Comparison of ENCODE assay signal across 9 cellular contexts in genomic region chr15:67176195-67176971, GRCh38.
DNase-seq lines count a peak whose midpoint lies in the region; ATAC-seq and TF ChIP-seq lines count a peak whose summit lies in the region.
"Had no signal": no experiment of that assay in that cellular context is flagged by ENCODE, and none has a peak within 500 bp of the region (broad histone marks: within the 10 kb centered on the region; RNA-seq: fewer than 3 reads in every experiment).

No MANE protein-coding gene starts in this region.

- peak; percentile 14 for DNase-seq in NCI-H345 (lab: John Stamatoyannopoulos, UW)
- DNase-seq in NCI-H345 treated with DMSO at 0.1 percent for 48 hours (lab: John Stamatoyannopoulos, UW; ENCODE audit: unreplicated experiment) = no peak
- no peak for DNase-seq in RWPE1 (ENCODE audit: low spot score)
- peak; percentile 68 to 87 (median 86) for DNase-seq in right cardiac atrium
- no peak for DNase-seq in central memory CD4-positive, alpha-beta T cell
- no peak for DNase-seq in erythroblast (lab: John Stamatoyannopoulos, UW)
- DNase-seq in hepatic stellate cell (ENCODE audit: low spot score) = no peak

- peak; percentile 64 to 73 for ATAC-seq in right cardiac atrium
- no peak for ATAC-seq in stimulated activated memory B cell treated with anti-CD40 and anti-IgM and Interleukin-4, amounts not matched to agents 10 μg/mL and 1 μg/mL and 100 μg/mL, for 72 hours
- ATAC-seq: K562 had no signal

- no peaks in the 10 kb centered on the region for H3K9me3 Mint-ChIP-seq in stimulated activated memory B cell treated with anti-CD40 and anti-IgM and Interleukin-4, amounts not matched to agents 10 μg/mL and 1 μg/mL and 100 μg/mL, for 72 hours

- 65% methylated on average over 14 of the region's 14 CpGs for WGBS in right cardiac atrium

- H3K4me1 Mint-ChIP-seq in stimulated activated memory B cell treated with anti-CD40 and anti-IgM and Interleukin-4, amounts not matched to agents 10 μg/mL and 1 μg/mL and 100 μg/mL, for 72 hours = peaks cover 53% of the 10 kb centered on the region

- peaks cover 10% of the 10 kb centered on the region for H3K4me1 ChIP-seq in right cardiac atrium (ENCODE audit: control insufficient read depth, insufficient read depth, low read length)

- H3K27me3 ChIP-seq in right cardiac atrium (ENCODE audit: control insufficient read depth, insufficient read depth) = no peaks in the 10 kb centered on the region

- TF ChIP-seq CTCF in RWPE1 (conservative IDR thresholded peaks at IDR 0.05; ENCODE audit: low read depth) = no peak

- H3K4me3 ChIP-seq in right cardiac atrium (ENCODE audit: low read length) = no peak overlapping the region
- H3K4me3 ChIP-seq: K562 had no signal

- H3K27ac Mint-ChIP-seq in stimulated activated memory B cell treated with anti-CD40 and anti-IgM and Interleukin-4, amounts not matched to agents 10 μg/mL and 1 μg/mL and 100 μg/mL, for 72 hours = peak overlapping the region; percentile 81

- no peaks in the 10 kb centered on the region for H3K9me3 ChIP-seq in right cardiac atrium (ENCODE audit: control insufficient read depth, low read length)

- H3K4me3 Mint-ChIP-seq in stimulated activated memory B cell treated with anti-CD40 and anti-IgM and Interleukin-4, amounts not matched to agents 10 μg/mL and 1 μg/mL and 100 μg/mL, for 72 hours = no peak overlapping the region

- CTCF ChIA-PET in RWPE1 (lab: Yijun Ruan, JAX) = interaction anchor here (0.6 kb wide), 1 partner anchor 107 kb away, joined by 3 read pairs; no protein-coding TSS in a partner anchor

- H3K36me3 Mint-ChIP-seq in stimulated activated memory B cell treated with anti-CD40 and anti-IgM and Interleukin-4, amounts not matched to agents 10 μg/mL and 1 μg/mL and 100 μg/mL, for 72 hours = peaks cover 62% of the 10 kb centered on the region

- peak overlapping the region; percentile 91 for H3K27ac ChIP-seq in RWPE1
- H3K27ac ChIP-seq in right cardiac atrium (ENCODE audit: low read length) = no peak overlapping the region

- H3K27me3 Mint-ChIP-seq in stimulated activated memory B cell treated with anti-CD40 and anti-IgM and Interleukin-4, amounts not matched to agents 10 μg/mL and 1 μg/mL and 100 μg/mL, for 72 hours = no peaks in the 10 kb centered on the region

- TF ChIP-seq POLR2A in erythroblast (IDR thresholded peaks at IDR 0.05; ENCODE audit: low read length) = no peak

- intact Hi-C loops in right cardiac atrium (cut with DNase I) = no loop called here

- POLR2A ChIA-PET in RWPE1 (lab: Yijun Ruan, JAX; ENCODE audit: low non-redundant PET) = no interaction called here

Comparison
In these comparisons a context has a peak if more than half of its experiments do, and no peak if none do; other contexts are left out.
1. DNase-seq: peak in NCI-H345 (single experiment) and right cardiac atrium (3 of 3); none in NCI-H345 treated with DMSO at 0.1 percent for 48 hours (single experiment), RWPE1 (single experiment), central memory CD4-positive, alpha-beta T cell (single experiment), erythroblast (0 of 2) and hepatic stellate cell (single experiment).